In genomic region chr3:112333386-112334334, GRCh38 we compare ENCODE assay signal across 7 cellular contexts. TPM values are rescaled to one million over a fixed set of nuclear protein-coding genes. Genes with fewer than 3 reads are reported as not detected.
A peak's percentile ranks its signal among the peaks of the same experiment; 100 is the strongest.
DNase-seq lines count a peak whose midpoint lies in the region; ATAC-seq, FAIRE-seq and TF ChIP-seq lines count a peak whose summit lies in the region.

No MANE protein-coding gene starts in this region.

- no peaks in the 10 kb centered on the region for H3K9me3 Mint-ChIP-seq in endodermal cell

- H3K27ac Mint-ChIP-seq in T-helper 17 cell (peak overlapping the region; percentile 76), endodermal cell (peak overlapping the region; percentile 84)

- no peak for DNase-seq in T-helper 17 cell
- DNase-seq in endodermal cell: peak; percentile 76
- DNase-seq in HTR-8/SVneo (ENCODE audit: insufficient read length, low spot score): no peak

- H3K4me1 ChIP-seq in endodermal cell (ENCODE audit: control insufficient read depth, insufficient read depth, low read length) (peaks cover 4% of the 10 kb centered on the region), mesodermal cell (ENCODE audit: control insufficient read depth, insufficient read depth, low read length, poor library complexity, severe bottlenecking) (no peaks in the 10 kb centered on the region), thymus (ENCODE audit: control insufficient read depth, insufficient read depth, low read length) (peaks cover 12% of the 10 kb centered on the region)

- TF ChIP-seq CTCF in endodermal cell (conservative IDR thresholded peaks at IDR 0.05): no peak

- H3K9me3 ChIP-seq in T-helper 17 cell (ENCODE audit: control insufficient read depth, low read length, poor library complexity, severe bottlenecking) (no peaks in the 10 kb centered on the region), endodermal cell (ENCODE audit: control insufficient read depth, low read length) (no peaks in the 10 kb centered on the region), mesodermal cell (ENCODE audit: control insufficient read depth, low read length) (no peaks in the 10 kb centered on the region), thymus (ENCODE audit: control insufficient read depth) (no peaks in the 10 kb centered on the region)

- H3K27me3 ChIP-seq in endodermal cell (ENCODE audit: control insufficient read depth, insufficient read depth, low read length, poor library complexity, severe bottlenecking): no peaks in the 10 kb centered on the region
- H3K27me3 ChIP-seq in thymus (ENCODE audit: control insufficient read depth, insufficient read depth): no peaks in the 10 kb centered on the region

- peak overlapping the region; percentile 96 for H3K27ac ChIP-seq in endodermal cell (ENCODE audit: low read depth, low read length)
- peak overlapping the region; percentile 74 for H3K27ac ChIP-seq in mesodermal cell (ENCODE audit: low read depth, low read length, severe bottlenecking)
- H3K27ac ChIP-seq in thymus (ENCODE audit: low read depth): peak overlapping the region; percentile 86

- peaks cover 17% of the 10 kb centered on the region for H3K4me1 Mint-ChIP-seq in T-helper 17 cell
- H3K4me1 Mint-ChIP-seq in endodermal cell: peaks cover 40% of the 10 kb centered on the region

- ATAC-seq in GM19025 (IDR thresholded peaks at IDR 0.05; ENCODE audit: low read depth, unreplicated experiment) (peak; percentile 14), HG03064 (IDR thresholded peaks at IDR 0.05; ENCODE audit: low read depth, unreplicated experiment) (peak; percentile 48), T-helper 17 cell (peak; percentile 56)

- peak overlapping the region; percentile 78 for H3K9ac ChIP-seq in endodermal cell (ENCODE audit: extremely low read depth, low read length, poor library complexity, severe bottlenecking)

- FAIRE-seq in HTR-8/SVneo (lab: Jason Lieb, UNC): no peak

- H3K36me3 Mint-ChIP-seq in T-helper 17 cell (ENCODE audit: low read depth) (no peaks in the 10 kb centered on the region), endodermal cell (ENCODE audit: low read depth) (peaks cover 13% of the 10 kb centered on the region)

- peaks cover 3% of the 10 kb centered on the region for H3K36me3 ChIP-seq in endodermal cell (ENCODE audit: control insufficient read depth, insufficient read depth, low read length)
- no peaks in the 10 kb centered on the region for H3K36me3 ChIP-seq in mesodermal cell (ENCODE audit: control insufficient read depth, insufficient read depth, low read length)
- no peaks in the 10 kb centered on the region for H3K36me3 ChIP-seq in thymus (ENCODE audit: control insufficient read depth, insufficient read depth)

- 0 to 1% methylated on average over 16 to 22 of the region's 22 CpGs for WGBS in endodermal cell (ENCODE audit: insufficient coverage in 1 of 2, insufficient read length in 1 of 2), 2 experiments
- WGBS in mesodermal cell (ENCODE audit: insufficient coverage in 2 of 2), 2 experiments: 0 to 1% methylated on average over 6 to 12 of the region's 22 CpGs
- WGBS in thymus: 1% methylated on average over 22 of the region's 22 CpGs

- H3K27me3 Mint-ChIP-seq in T-helper 17 cell (no peaks in the 10 kb centered on the region), endodermal cell (ENCODE audit: insufficient read depth) (no peaks in the 10 kb centered on the region)

- H3K4me3 ChIP-seq in endodermal cell (ENCODE audit: low read length): peak overlapping the region; percentile 97
- peak overlapping the region; percentile 57 for H3K4me3 ChIP-seq in mesodermal cell (ENCODE audit: extremely low read depth, insufficient read depth, low read length, poor library complexity, severe bottlenecking)
- H3K4me3 ChIP-seq in thymus (ENCODE audit: low read length): peak overlapping the region; percentile 84

- H3K4me3 Mint-ChIP-seq in T-helper 17 cell (peak overlapping the region; percentile 91), endodermal cell (peak overlapping the region; percentile 96)

RNA-seq across cellular contexts. Expression of gene CD200, which starts 0.7 kb away (rescaled TPM):
- total RNA-seq in T-helper 17 cell (1 to 10 TPM; 1.7 to 2.8 TPM), endodermal cell (10 to 100 TPM; 49.2 to 58.6 TPM)
- polyA plus RNA-seq in endodermal cell (2013, experiment 1 of 2): 72.1 TPM
- 69.1 TPM for polyA plus RNA-seq in endodermal cell (2013, experiment 2 of 2)
- polyA plus RNA-seq in mesodermal cell (2013, experiment 1 of 2): 20.7 TPM
- 16.6 TPM for polyA plus RNA-seq in mesodermal cell (2013, experiment 2 of 2)
- 23.5 TPM for polyA plus RNA-seq in thymus

RNA-seq across cellular contexts. Expression of gene SLC9C1, which starts 39.6 kb away (rescaled TPM):
- total RNA-seq in T-helper 17 cell: not detected
- total RNA-seq in endodermal cell: under 1 TPM; 0.24 to 0.66 TPM
- 0.18 TPM for polyA plus RNA-seq in endodermal cell (2013, experiment 1 of 2)
- 0.25 TPM for polyA plus RNA-seq in endodermal cell (2013, experiment 2 of 2)
- not detected for polyA plus RNA-seq in mesodermal cell (2013, experiment 1 of 2)
- not detected for polyA plus RNA-seq in mesodermal cell (2013, experiment 2 of 2)
- 0.11 TPM for polyA plus RNA-seq in thymus

Comparison
In these comparisons a context has a peak if more than half of its experiments do, and no peak if none do; other contexts are left out.
1. RNA of gene CD200, which starts 0.7 kb away (total RNA-seq): 49.2 to 58.6 TPM in endodermal cell; 1.7 to 2.8 TPM in T-helper 17 cell; every median in the first group is over 10 times any median in the second.
2. Peak in every context shown above with its lines, with median percentiles within 50 percentile points of each other: ATAC-seq, H3K27ac ChIP-seq and H3K4me3 ChIP-seq.